8 cellular contexts compared by ENCODE assay signal in the genomic region with DNA sequence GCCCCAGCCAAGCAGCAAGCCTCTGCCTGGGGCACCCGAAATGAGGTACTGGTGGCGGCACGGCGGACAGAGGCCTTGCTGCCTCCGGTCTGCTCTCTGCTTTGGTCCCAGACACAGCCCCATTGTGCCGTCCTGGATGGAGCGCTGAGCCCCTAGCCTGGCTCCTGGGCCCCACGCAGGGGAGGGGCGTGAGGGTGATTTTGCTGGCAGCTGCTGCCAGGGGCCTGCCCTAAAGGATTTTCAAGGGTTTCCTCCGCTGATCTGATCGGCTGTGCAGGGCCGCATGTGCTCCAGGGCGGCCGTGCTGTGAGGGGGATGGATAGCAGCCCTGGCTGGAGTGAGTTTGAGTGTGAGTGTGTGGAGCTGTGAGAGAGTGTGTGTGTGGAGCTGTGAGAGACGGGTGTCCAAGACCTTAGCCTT. TPM values are rescaled to one million over a fixed set of nuclear protein-coding genes. Genes with fewer than 3 reads are reported as not detected.
A peak's percentile ranks its signal among the peaks of the same experiment; 100 is the strongest.
DNase-seq lines count a peak whose midpoint lies in the region; ATAC-seq and TF ChIP-seq lines count a peak whose summit lies in the region.

No MANE protein-coding gene starts in this region.

- peaks cover 27% of the 10 kb centered on the region for H3K4me1 ChIP-seq in ACC112 (ENCODE audit: control insufficient read depth, insufficient read depth, low read length, unreplicated experiment)

- H3K4me3 ChIP-seq in ACC112 (ENCODE audit: low read depth, low read length), result peak overlapping the region; percentile 97

- CTCF ChIA-PET in activated CD8-positive, alpha-beta memory T cell treated with anti-CD3 and anti-CD28 coated beads, Interleukin-2, amount 10 ng/mL, durations not matched to agents 7 days and 5 days (lab: Charles Lee), result interaction anchor here (0.9 kb wide), 1 partner anchor 8 kb away, joined by 3 read pairs; no protein-coding TSS in a partner anchor

- H3K27ac Mint-ChIP-seq in mesothelial cell of epicardium, result peak overlapping the region; percentile 91
- H3K27ac Mint-ChIP-seq in activated CD8-positive, alpha-beta memory T cell treated with anti-CD3 and anti-CD28 coated beads, Interleukin-2, amount 10 ng/mL, durations not matched to agents 7 days and 5 days, result no peak overlapping the region

- H3K36me3 Mint-ChIP-seq in mesothelial cell of epicardium, result no peaks in the 10 kb centered on the region
- no peaks in the 10 kb centered on the region for H3K36me3 Mint-ChIP-seq in activated CD8-positive, alpha-beta memory T cell treated with anti-CD3 and anti-CD28 coated beads, Interleukin-2, amount 10 ng/mL, durations not matched to agents 7 days and 5 days

- no peak overlapping the region for H2AFZ ChIP-seq in ACC112 (ENCODE audit: low read length, unreplicated experiment)

- TF ChIP-seq CTCF in mesothelial cell of epicardium (IDR thresholded peaks at IDR 0.05; ENCODE audit: unreplicated experiment), result no peak

- 0 out of 2 replicates have a peak overlapping the region, but pooled peaks have one; percentile 1 for H3K27ac ChIP-seq in ACC112 (ENCODE audit: low read depth, low read length)

- no peaks in the 10 kb centered on the region for H3K9me3 Mint-ChIP-seq in mesothelial cell of epicardium
- no peaks in the 10 kb centered on the region for H3K9me3 Mint-ChIP-seq in activated CD8-positive, alpha-beta memory T cell treated with anti-CD3 and anti-CD28 coated beads, Interleukin-2, amount 10 ng/mL, durations not matched to agents 7 days and 5 days (ENCODE audit: low read depth)

- H3K36me3 ChIP-seq in ACC112 (ENCODE audit: insufficient read depth, low read length), result no peaks in the 10 kb centered on the region

- H3K27me3 Mint-ChIP-seq in mesothelial cell of epicardium (ENCODE audit: low read depth), result no peaks in the 10 kb centered on the region
- no peaks in the 10 kb centered on the region for H3K27me3 Mint-ChIP-seq in activated CD8-positive, alpha-beta memory T cell treated with anti-CD3 and anti-CD28 coated beads, Interleukin-2, amount 10 ng/mL, durations not matched to agents 7 days and 5 days

- DNase-seq in KBM-7, result peak; percentile 30
- DNase-seq in dedifferentiated amniotic fluid mesenchymal stem cell (ENCODE audit: extremely low spot score), result peak; percentile 47
- no peak for DNase-seq in mesothelial cell of epicardium (ENCODE audit: low spot score in 2 of 2, unreplicated experiment in 2 of 2)
- no peak for DNase-seq in ureter (ENCODE audit: low spot score)
- no peak for DNase-seq in activated CD8-positive, alpha-beta memory T cell treated with anti-CD3 and anti-CD28 coated beads, Interleukin-2, amount 10 ng/mL, durations not matched to agents 7 days and 5 days

- no peaks in the 10 kb centered on the region for H3K27me3 ChIP-seq in ACC112 (ENCODE audit: insufficient read depth, low read length)

- in situ Hi-C loops in KBM-7 (cut with MboI; ENCODE audit: low pct_unique_long_range_greater_than_20kb, low sequenced_read_pairs), result no loop called here

- ATAC-seq in GM18873 (IDR thresholded peaks at IDR 0.05; ENCODE audit: low FRiP score, unreplicated experiment), result no peak
- no peak for ATAC-seq in activated CD8-positive, alpha-beta memory T cell treated with anti-CD3 and anti-CD28 coated beads, Interleukin-2, amount 10 ng/mL, durations not matched to agents 7 days and 5 days
- no peak for ATAC-seq in GM19455 (IDR thresholded peaks at IDR 0.05; ENCODE audit: unreplicated experiment)

- H3K4me3 Mint-ChIP-seq in mesothelial cell of epicardium, result peak overlapping the region; percentile 86
- no peak overlapping the region for H3K4me3 Mint-ChIP-seq in activated CD8-positive, alpha-beta memory T cell treated with anti-CD3 and anti-CD28 coated beads, Interleukin-2, amount 10 ng/mL, durations not matched to agents 7 days and 5 days

- peaks cover 46% of the 10 kb centered on the region for H3K79me2 ChIP-seq in ACC112 (ENCODE audit: control insufficient read depth, insufficient read depth, low read length, unreplicated experiment)

- H3K4me1 Mint-ChIP-seq in mesothelial cell of epicardium, result peaks cover 31% of the 10 kb centered on the region
- H3K4me1 Mint-ChIP-seq in activated CD8-positive, alpha-beta memory T cell treated with anti-CD3 and anti-CD28 coated beads, Interleukin-2, amount 10 ng/mL, durations not matched to agents 7 days and 5 days, result peaks cover 4% of the 10 kb centered on the region

RNA-seq across cellular contexts. Expression of gene GPSM1, which starts 1.3 kb away (rescaled TPM):
- total RNA-seq in mesothelial cell of epicardium (98.6 to 103 TPM (median 102 TPM) in 3 replicates), ureter (16.6 TPM)
- total RNA-seq in activated CD8-positive, alpha-beta memory T cell treated with anti-CD3 and anti-CD28 coated beads, Interleukin-2, amount 10 ng/mL, durations not matched to agents 7 days and 5 days, result 1 to 10 TPM; 4.5 to 6.7 TPM

RNA-seq across cellular contexts. Expression of gene CCDC187, which starts 24.7 kb away (rescaled TPM):
- 0.42 to 0.54 TPM (median 0.47 TPM) in 3 replicates for total RNA-seq in mesothelial cell of epicardium
- total RNA-seq in ureter, result 9.0 TPM
- total RNA-seq in activated CD8-positive, alpha-beta memory T cell treated with anti-CD3 and anti-CD28 coated beads, Interleukin-2, amount 10 ng/mL, durations not matched to agents 7 days and 5 days, result not detected

RNA-seq across cellular contexts. Expression of gene DNLZ, which starts 34.9 kb away (rescaled TPM):
- total RNA-seq in mesothelial cell of epicardium, result 11.8 to 14.7 TPM (median 13.0 TPM) in 3 replicates
- total RNA-seq in ureter, result 24.9 TPM
- total RNA-seq in activated CD8-positive, alpha-beta memory T cell treated with anti-CD3 and anti-CD28 coated beads, Interleukin-2, amount 10 ng/mL, durations not matched to agents 7 days and 5 days, result 10 to 100 TPM; 22.4 to 23.7 TPM

RNA-seq across cellular contexts. Expression of gene CARD9, which starts 44.8 kb away (rescaled TPM):
- total RNA-seq in mesothelial cell of epicardium, result 3.6 to 4.9 TPM (median 4.0 TPM) in 3 replicates
- total RNA-seq in ureter, result 11.5 TPM
- total RNA-seq in activated CD8-positive, alpha-beta memory T cell treated with anti-CD3 and anti-CD28 coated beads, Interleukin-2, amount 10 ng/mL, durations not matched to agents 7 days and 5 days, result 1 to 10 TPM in 1 of 2 experiments, under 1 TPM in 1; 0.50 to 3.1 TPM

Comparison
In these comparisons a context has a peak if more than half of its experiments do, and no peak if none do; other contexts are left out.
1. DNase-seq: peak in KBM-7 (single experiment) and dedifferentiated amniotic fluid mesenchymal stem cell (single experiment); none in mesothelial cell of epicardium (0 of 2), ureter (single experiment) and activated CD8-positive, alpha-beta memory T cell treated with anti-CD3 and anti-CD28 coated beads, Interleukin-2, amount 10 ng/mL, durations not matched to agents 7 days and 5 days (single experiment).